1 cellular context compared by ENCODE assay signal in genomic region chr1:201405484-201405831, GRCh38.
TF ChIP-seq lines count a peak whose summit lies in the region.

No MANE protein-coding gene starts in this region.

TF ChIP-seq in A549, 52 proteins besides CTCF, POLR2A, EP300 and RAD21 (continued from another document):
- TF ChIP-seq GATA3 (IDR thresholded peaks at IDR 0.05; ENCODE audit: borderline replicate concordance), result no peak
- no peak for TF ChIP-seq KDM5A (IDR thresholded peaks at IDR 0.05)
- TF ChIP-seq CBX2 (IDR thresholded peaks at IDR 0.05; ENCODE audit: borderline replicate concordance, low read depth), result no peak
- no peak for TF ChIP-seq TP53 (CRISPR knock-in tag; IDR thresholded peaks at IDR 0.05)
- no peak for TF ChIP-seq ZNF302 (CRISPR knock-in tag; IDR thresholded peaks at IDR 0.05)
- no peak for TF ChIP-seq FOXS1 (CRISPR knock-in tag; IDR thresholded peaks at IDR 0.05)
- TF ChIP-seq, protein P1, sequence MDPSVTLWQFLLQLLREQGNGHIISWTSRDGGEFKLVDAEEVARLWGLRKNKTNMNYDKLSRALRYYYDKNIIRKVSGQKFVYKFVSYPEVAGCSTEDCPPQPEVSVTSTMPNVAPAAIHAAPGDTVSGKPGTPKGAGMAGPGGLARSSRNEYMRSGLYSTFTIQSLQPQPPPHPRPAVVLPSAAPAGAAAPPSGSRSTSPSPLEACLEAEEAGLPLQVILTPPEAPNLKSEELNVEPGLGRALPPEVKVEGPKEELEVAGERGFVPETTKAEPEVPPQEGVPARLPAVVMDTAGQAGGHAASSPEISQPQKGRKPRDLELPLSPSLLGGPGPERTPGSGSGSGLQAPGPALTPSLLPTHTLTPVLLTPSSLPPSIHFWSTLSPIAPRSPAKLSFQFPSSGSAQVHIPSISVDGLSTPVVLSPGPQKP (IDR thresholded peaks at IDR 0.05; ENCODE audit: low read depth, low read length), result no peak
- TF ChIP-seq NPAS2 (CRISPR knock-in tag; IDR thresholded peaks at IDR 0.05; ENCODE audit: borderline replicate concordance), result no peak
- no peak for TF ChIP-seq PHF8 (IDR thresholded peaks at IDR 0.05; ENCODE audit: borderline replicate concordance, low read depth)
- no peak for TF ChIP-seq MAFK (IDR thresholded peaks at IDR 0.05; ENCODE audit: partially characterized antibody)
- TF ChIP-seq ATOH8 (CRISPR knock-in tag; IDR thresholded peaks at IDR 0.05; ENCODE audit: low read depth), result no peak
- no peak for TF ChIP-seq ZC3H11A (IDR thresholded peaks at IDR 0.05)
- TF ChIP-seq FOSB (CRISPR knock-in tag; IDR thresholded peaks at IDR 0.05), result no peak
- TF ChIP-seq, protein P2, sequence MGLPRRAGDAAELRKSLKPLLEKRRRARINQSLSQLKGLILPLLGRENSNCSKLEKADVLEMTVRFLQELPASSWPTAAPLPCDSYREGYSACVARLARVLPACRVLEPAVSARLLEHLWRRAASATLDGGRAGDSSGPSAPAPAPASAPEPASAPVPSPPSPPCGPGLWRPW (IDR thresholded peaks at IDR 0.05), result no peak
- TF ChIP-seq, protein P3, sequence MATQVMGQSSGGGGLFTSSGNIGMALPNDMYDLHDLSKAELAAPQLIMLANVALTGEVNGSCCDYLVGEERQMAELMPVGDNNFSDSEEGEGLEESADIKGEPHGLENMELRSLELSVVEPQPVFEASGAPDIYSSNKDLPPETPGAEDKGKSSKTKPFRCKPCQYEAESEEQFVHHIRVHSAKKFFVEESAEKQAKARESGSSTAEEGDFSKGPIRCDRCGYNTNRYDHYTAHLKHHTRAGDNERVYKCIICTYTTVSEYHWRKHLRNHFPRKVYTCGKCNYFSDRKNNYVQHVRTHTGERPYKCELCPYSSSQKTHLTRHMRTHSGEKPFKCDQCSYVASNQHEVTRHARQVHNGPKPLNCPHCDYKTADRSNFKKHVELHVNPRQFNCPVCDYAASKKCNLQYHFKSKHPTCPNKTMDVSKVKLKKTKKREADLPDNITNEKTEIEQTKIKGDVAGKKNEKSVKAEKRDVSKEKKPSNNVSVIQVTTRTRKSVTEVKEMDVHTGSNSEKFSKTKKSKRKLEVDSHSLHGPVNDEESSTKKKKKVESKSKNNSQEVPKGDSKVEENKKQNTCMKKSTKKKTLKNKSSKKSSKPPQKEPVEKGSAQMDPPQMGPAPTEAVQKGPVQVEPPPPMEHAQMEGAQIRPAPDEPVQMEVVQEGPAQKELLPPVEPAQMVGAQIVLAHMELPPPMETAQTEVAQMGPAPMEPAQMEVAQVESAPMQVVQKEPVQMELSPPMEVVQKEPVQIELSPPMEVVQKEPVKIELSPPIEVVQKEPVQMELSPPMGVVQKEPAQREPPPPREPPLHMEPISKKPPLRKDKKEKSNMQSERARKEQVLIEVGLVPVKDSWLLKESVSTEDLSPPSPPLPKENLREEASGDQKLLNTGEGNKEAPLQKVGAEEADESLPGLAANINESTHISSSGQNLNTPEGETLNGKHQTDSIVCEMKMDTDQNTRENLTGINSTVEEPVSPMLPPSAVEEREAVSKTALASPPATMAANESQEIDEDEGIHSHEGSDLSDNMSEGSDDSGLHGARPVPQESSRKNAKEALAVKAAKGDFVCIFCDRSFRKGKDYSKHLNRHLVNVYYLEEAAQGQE (IDR thresholded peaks at IDR 0.05), result no peak
- TF ChIP-seq, protein P4, sequence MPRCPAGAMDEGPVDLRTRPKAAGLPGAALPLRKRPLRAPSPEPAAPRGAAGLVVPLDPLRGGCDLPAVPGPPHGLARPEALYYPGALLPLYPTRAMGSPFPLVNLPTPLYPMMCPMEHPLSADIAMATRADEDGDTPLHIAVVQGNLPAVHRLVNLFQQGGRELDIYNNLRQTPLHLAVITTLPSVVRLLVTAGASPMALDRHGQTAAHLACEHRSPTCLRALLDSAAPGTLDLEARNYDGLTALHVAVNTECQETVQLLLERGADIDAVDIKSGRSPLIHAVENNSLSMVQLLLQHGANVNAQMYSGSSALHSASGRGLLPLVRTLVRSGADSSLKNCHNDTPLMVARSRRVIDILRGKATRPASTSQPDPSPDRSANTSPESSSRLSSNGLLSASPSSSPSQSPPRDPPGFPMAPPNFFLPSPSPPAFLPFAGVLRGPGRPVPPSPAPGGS (IDR thresholded peaks at IDR 0.05), result no peak
